ENCODE assay signal across 19 cellular contexts in the genomic region with DNA sequence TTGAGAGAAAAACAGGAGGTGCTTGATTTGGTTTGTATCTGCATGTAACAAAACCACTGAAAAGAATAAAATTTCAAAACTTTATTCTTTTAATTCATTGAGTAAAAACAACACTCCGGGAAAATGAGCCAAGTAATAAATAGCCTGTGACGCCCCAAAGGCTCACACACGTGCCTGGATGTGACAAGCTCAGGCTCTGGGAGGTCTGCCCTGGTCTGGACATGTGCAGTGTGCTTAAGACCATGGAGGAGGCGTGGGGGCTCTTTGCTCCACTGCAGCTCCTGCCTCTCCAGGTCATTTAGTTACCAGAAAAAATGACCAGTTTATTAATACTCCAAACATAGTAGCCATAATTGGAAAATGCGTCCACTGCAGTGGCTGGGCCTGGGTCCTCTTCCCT. TPM values are rescaled to one million over a fixed set of nuclear protein-coding genes. Genes with fewer than 3 reads are reported as not detected.
DNase-seq lines count a peak whose midpoint lies in the region; ATAC-seq, FAIRE-seq and TF ChIP-seq lines count a peak whose summit lies in the region.
"Had no signal": no experiment of that assay in that cellular context is flagged by ENCODE, and none has a peak within 500 bp of the region (broad histone marks: within the 10 kb centered on the region; RNA-seq: fewer than 3 reads in every experiment).

No MANE protein-coding gene starts in this region.

- H3K27me3 ChIP-seq in right atrium auricular region, result no peaks in the 10 kb centered on the region
- H3K27me3 ChIP-seq in SJCRH30, result no peaks in the 10 kb centered on the region
- no peaks in the 10 kb centered on the region for H3K27me3 ChIP-seq in psoas muscle (ENCODE audit: insufficient read depth in 3 of 3, low read length in 2 of 3)
- H3K27me3 ChIP-seq: BLaER1 treated with 17β-estradiol and CSF1 and Interleukin-3, amounts not matched to agents 10 nM and 100 nM had no signal

- H3K27ac ChIP-seq in right atrium auricular region, result no peak overlapping the region
- peak overlapping the region; percentile 36; the same call in 1 of the 2 replicates for H3K27ac ChIP-seq in SJCRH30
- peak overlapping the region; percentile 78 for H3K27ac ChIP-seq in psoas muscle
- H3K27ac ChIP-seq: BLaER1 treated with 17β-estradiol and CSF1 and Interleukin-3, amounts not matched to agents 10 nM and 100 nM had no signal

- H3K4me3 ChIP-seq in right atrium auricular region (no peak overlapping the region), SJCRH30 (no peak overlapping the region), psoas muscle (no peak overlapping the region)
- H3K4me3 ChIP-seq: BLaER1 treated with 17β-estradiol and CSF1 and Interleukin-3, amounts not matched to agents 10 nM and 100 nM; K562 had no signal

- H3K9me3 ChIP-seq in right atrium auricular region, result no peaks in the 10 kb centered on the region
- H3K9me3 ChIP-seq in SJCRH30 (replicated peaks), result no peaks in the 10 kb centered on the region
- no peaks in the 10 kb centered on the region for H3K9me3 ChIP-seq in psoas muscle

- TF ChIP-seq CTCF in right atrium auricular region (IDR thresholded peaks at IDR 0.05), result no peak
- TF ChIP-seq CTCF in psoas muscle (IDR thresholded peaks at IDR 0.05), result no peak

- no peak for FAIRE-seq in RCC 7860 (lab: Jason Lieb, UNC)
- FAIRE-seq: G401.6, GM12891, GM19239, H54, K562 had no signal

- intact Hi-C loops in Right ventricle myocardium superior (cut with DNase I) (no loop called here), psoas muscle (cut with DNase I) (loop anchor here in 1 of 2 donors (5.0 kb wide), 1 partner anchor 59 kb away; no protein-coding TSS in a partner anchor)

- peak; percentile 71 for ATAC-seq in Right ventricle myocardium superior (ENCODE audit: poor library complexity)
- peak; percentile 74 to 90 (median 80) for ATAC-seq in psoas muscle
- no peak for ATAC-seq in GM21786 (IDR thresholded peaks at IDR 0.05; ENCODE audit: unreplicated experiment)
- ATAC-seq: HCT116, K562 had no signal

- no peaks in the 10 kb centered on the region for H3K36me3 ChIP-seq in right atrium auricular region
- H3K36me3 ChIP-seq in SJCRH30, result no peaks in the 10 kb centered on the region
- no peaks in the 10 kb centered on the region for H3K36me3 ChIP-seq in psoas muscle (ENCODE audit: insufficient read depth in 1 of 2, low read depth in 1 of 2)
- H3K36me3 ChIP-seq: BLaER1 treated with 17β-estradiol and CSF1 and Interleukin-3, amounts not matched to agents 10 nM and 100 nM had no signal

- DNase-seq in Right ventricle myocardium superior (no peak), right atrium auricular region (ENCODE audit: low spot score) (no peak), SJCRH30 (no peak), psoas muscle (no peak), RCC 7860 (ENCODE audit: low spot score) (no peak)
- DNase-seq in activated CD8-positive, alpha-beta memory T cell treated with anti-CD3 and anti-CD28 coated beads, Interleukin-2, amount 50 U/mL, for 4 hours, result no peak
- DNase-seq: ACHN; Calu3; CD4-positive, alpha-beta T cell; EL had no signal

- no peaks in the 10 kb centered on the region for H3K4me1 ChIP-seq in right atrium auricular region
- peaks cover 32% of the 10 kb centered on the region for H3K4me1 ChIP-seq in SJCRH30
- peaks cover 15% of the 10 kb centered on the region for H3K4me1 ChIP-seq in psoas muscle
- H3K4me1 ChIP-seq: BLaER1 treated with 17β-estradiol and CSF1 and Interleukin-3, amounts not matched to agents 10 nM and 100 nM had no signal

- 32 to 45% (median 37%) methylated on average over 5 of the region's 5 CpGs for WGBS in psoas muscle, 3 donors

RNA-seq across cellular contexts. Expression of a gene that starts 8.6 kb away (rescaled TPM):
- total RNA-seq in Right ventricle myocardium superior (not detected), right atrium auricular region (not detected), psoas muscle (1 to 10 TPM; 1.4 to 3.1 (median 1.7) TPM)
- 0.08 TPM in 1 of 2 replicates, not detected in the other for total RNA-seq in SJCRH30 (2014; rRNA removed; shearing (Covaris generic))
- under 1 TPM; 0.04 to 0.80 (median 0.68) TPM for polyA plus RNA-seq in psoas muscle
- total RNA-seq: A172, Calu3, K562 had no signal

RNA-seq across cellular contexts. Expression of a gene that starts 10.1 kb away (rescaled TPM):
- total RNA-seq in Right ventricle myocardium superior (368 TPM), right atrium auricular region (100 to 1,000 TPM; 174 to 288 TPM), psoas muscle (100 to 1,000 TPM; 107 to 166 (median 123) TPM)
- total RNA-seq in SJCRH30 (2014; rRNA removed; shearing (Covaris generic)), result 57.8 and 63.6 TPM in 2 replicates
- polyA plus RNA-seq in psoas muscle, result 10 to 100 TPM; 43.8 to 88.9 (median 62.7) TPM

Comparison
In these comparisons a context has a peak if more than half of its experiments do, and no peak if none do; other contexts are left out.
1. H3K27ac ChIP-seq: peak in SJCRH30 (single experiment) and psoas muscle (single experiment); none in right atrium auricular region (0 of 2).